1 cellular context compared by ENCODE assay signal in genomic region chr12:64222011-64222765, GRCh38.
TF ChIP-seq lines count a peak whose summit lies in the region.

KICS2 (minus strand) TSS chr12:64222296; CDS start chr12:64222237, 59 bp downstream.

TF ChIP-seq in K562, 482 proteins besides CTCF, POLR2A, EP300 and RAD21 (continued from another document):
- no peak for TF ChIP-seq ZNF407 (IDR thresholded peaks at IDR 0.05; ENCODE audit: low read depth)
- TF ChIP-seq DNMT1 (IDR thresholded peaks at IDR 0.05) = no peak
- TF ChIP-seq MAFF (IDR thresholded peaks at IDR 0.05; ENCODE audit: low read length) = no peak
- TF ChIP-seq PKNOX1 (IDR thresholded peaks at IDR 0.05) = peak; percentile 77
- TF ChIP-seq GTF2F1 (IDR thresholded peaks at IDR 0.05; ENCODE audit: low read depth, low read length) = no peak
- no peak for TF ChIP-seq RB1 (IDR thresholded peaks at IDR 0.05; ENCODE audit: low read depth)
- TF ChIP-seq IRF2 (CRISPR knock-in tag; IDR thresholded peaks at IDR 0.05) = no peak
- no peak for TF ChIP-seq ILF3 (IDR thresholded peaks at IDR 0.05; ENCODE audit: borderline replicate concordance)
- no peak for TF ChIP-seq ZBTB7A (IDR thresholded peaks at IDR 0.05; ENCODE audit: borderline replicate concordance, control insufficient read depth, low read depth, low read length)
- TF ChIP-seq SMARCC2 (IDR thresholded peaks at IDR 0.05; ENCODE audit: low read depth) = no peak
- no peak for TF ChIP-seq CHD1 (IDR thresholded peaks at IDR 0.05; ENCODE audit: low read length)
- TF ChIP-seq MGA (IDR thresholded peaks at IDR 0.05) = peak; percentile 52
- TF ChIP-seq ZBTB34 (CRISPR knock-in tag; IDR thresholded peaks at IDR 0.05) = no peak
- peak in 1 of 2 experiments; percentile 83; a peak in 2 of 4 replicates for TF ChIP-seq CSDE1 (IDR thresholded peaks at IDR 0.05)
- peak; percentile 90 for TF ChIP-seq L3MBTL2 (IDR thresholded peaks at IDR 0.05)
- peak; percentile 31 for TF ChIP-seq HMGN3 (IDR thresholded peaks at IDR 0.05; ENCODE audit: borderline replicate concordance, extremely low read depth, insufficient read length, low read depth, low read length)
- no peak for TF ChIP-seq KLF10 (CRISPR knock-in tag; IDR thresholded peaks at IDR 0.05)
- 0 out of 2 replicates have a peak, but pooled peaks have one; percentile 7 for TF ChIP-seq ERF (CRISPR knock-in tag; IDR thresholded peaks at IDR 0.05)
- no peak for TF ChIP-seq NFXL1 (CRISPR knock-in tag; IDR thresholded peaks at IDR 0.05)
- TF ChIP-seq SIN3B (IDR thresholded peaks at IDR 0.05; ENCODE audit: low read depth) = 0 out of 2 replicates have a peak, but pooled peaks have one; percentile 33
- no peak for TF ChIP-seq ZNF41 (CRISPR knock-in tag; conservative IDR thresholded peaks at IDR 0.05)
TF ChIP-seq in K562: peak in this region for 142.
